1 cellular context compared by ENCODE assay signal in the genomic region with DNA sequence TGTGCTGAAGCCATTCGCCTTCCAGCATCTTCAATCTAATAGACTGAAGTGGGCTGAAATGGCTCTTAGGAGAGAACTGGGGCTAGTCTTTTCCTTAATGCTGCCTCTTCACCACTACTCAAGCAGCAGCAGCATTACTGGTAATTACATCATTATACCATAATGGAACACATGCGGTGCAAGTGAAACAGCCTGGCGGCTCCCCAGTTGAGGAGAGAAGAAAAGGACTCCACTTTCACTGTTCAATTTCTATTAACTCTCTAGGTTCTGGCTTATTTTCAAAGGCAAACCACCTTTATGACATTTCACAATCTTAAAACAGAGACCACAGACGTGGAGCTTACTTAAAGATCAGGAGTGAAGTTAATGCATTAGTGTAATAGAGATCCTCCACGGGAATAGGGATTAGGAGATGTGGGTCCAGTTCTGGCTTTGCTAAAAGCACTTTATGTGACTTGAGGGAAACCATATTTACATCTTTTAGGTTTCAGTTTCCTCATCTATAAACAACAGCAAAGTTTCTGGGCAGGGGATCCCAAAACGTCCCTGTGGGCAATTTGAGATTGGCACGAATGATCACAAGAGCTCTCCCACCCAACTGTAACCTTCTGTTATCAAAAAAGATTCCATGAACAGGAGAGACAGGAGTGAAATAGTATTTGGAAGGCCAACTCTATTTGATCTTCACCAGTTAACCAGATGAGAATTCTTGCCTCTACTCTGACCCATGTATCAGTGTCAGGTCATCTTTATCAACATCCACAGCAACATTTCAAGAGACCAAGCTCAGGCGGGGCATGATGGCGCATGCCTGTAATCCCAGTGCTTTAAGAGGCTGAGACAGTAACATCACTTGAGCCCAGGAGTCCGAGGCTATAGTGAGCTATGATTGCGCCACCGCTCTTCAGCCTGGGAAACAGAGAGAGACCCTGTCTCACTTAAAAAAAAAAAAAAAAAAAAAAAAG.
TF ChIP-seq lines count a peak whose summit lies in the region.

No MANE protein-coding gene starts in this region.

TF ChIP-seq in K562, 482 proteins besides CTCF, POLR2A, EP300 and RAD21 (continued from another document and continues in another):
- TF ChIP-seq, protein P1, sequence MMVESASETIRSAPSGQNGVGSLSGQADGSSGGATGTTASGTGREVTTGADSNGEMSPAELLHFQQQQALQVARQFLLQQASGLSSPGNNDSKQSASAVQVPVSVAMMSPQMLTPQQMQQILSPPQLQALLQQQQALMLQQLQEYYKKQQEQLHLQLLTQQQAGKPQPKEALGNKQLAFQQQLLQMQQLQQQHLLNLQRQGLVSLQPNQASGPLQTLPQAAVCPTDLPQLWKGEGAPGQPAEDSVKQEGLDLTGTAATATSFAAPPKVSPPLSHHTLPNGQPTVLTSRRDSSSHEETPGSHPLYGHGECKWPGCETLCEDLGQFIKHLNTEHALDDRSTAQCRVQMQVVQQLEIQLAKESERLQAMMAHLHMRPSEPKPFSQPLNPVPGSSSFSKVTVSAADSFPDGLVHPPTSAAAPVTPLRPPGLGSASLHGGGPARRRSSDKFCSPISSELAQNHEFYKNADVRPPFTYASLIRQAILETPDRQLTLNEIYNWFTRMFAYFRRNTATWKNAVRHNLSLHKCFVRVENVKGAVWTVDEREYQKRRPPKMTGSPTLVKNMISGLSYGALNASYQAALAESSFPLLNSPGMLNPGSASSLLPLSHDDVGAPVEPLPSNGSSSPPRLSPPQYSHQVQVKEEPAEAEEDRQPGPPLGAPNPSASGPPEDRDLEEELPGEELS (CRISPR knock-in tag; IDR thresholded peaks at IDR 0.05; ENCODE audit: borderline replicate concordance), result no peak
- no peak for TF ChIP-seq ZNF778 (CRISPR knock-in tag; IDR thresholded peaks at IDR 0.05)
- TF ChIP-seq, protein P2, sequence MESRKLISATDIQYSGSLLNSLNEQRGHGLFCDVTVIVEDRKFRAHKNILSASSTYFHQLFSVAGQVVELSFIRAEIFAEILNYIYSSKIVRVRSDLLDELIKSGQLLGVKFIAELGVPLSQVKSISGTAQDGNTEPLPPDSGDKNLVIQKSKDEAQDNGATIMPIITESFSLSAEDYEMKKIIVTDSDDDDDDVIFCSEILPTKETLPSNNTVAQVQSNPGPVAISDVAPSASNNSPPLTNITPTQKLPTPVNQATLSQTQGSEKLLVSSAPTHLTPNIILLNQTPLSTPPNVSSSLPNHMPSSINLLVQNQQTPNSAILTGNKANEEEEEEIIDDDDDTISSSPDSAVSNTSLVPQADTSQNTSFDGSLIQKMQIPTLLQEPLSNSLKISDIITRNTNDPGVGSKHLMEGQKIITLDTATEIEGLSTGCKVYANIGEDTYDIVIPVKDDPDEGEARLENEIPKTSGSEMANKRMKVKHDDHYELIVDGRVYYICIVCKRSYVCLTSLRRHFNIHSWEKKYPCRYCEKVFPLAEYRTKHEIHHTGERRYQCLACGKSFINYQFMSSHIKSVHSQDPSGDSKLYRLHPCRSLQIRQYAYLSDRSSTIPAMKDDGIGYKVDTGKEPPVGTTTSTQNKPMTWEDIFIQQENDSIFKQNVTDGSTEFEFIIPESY (CRISPR knock-in tag; IDR thresholded peaks at IDR 0.05), result peak; percentile 90
- TF ChIP-seq CBX1 (IDR thresholded peaks at IDR 0.05; ENCODE audit: low read depth), result no peak
- TF ChIP-seq, protein P3, sequence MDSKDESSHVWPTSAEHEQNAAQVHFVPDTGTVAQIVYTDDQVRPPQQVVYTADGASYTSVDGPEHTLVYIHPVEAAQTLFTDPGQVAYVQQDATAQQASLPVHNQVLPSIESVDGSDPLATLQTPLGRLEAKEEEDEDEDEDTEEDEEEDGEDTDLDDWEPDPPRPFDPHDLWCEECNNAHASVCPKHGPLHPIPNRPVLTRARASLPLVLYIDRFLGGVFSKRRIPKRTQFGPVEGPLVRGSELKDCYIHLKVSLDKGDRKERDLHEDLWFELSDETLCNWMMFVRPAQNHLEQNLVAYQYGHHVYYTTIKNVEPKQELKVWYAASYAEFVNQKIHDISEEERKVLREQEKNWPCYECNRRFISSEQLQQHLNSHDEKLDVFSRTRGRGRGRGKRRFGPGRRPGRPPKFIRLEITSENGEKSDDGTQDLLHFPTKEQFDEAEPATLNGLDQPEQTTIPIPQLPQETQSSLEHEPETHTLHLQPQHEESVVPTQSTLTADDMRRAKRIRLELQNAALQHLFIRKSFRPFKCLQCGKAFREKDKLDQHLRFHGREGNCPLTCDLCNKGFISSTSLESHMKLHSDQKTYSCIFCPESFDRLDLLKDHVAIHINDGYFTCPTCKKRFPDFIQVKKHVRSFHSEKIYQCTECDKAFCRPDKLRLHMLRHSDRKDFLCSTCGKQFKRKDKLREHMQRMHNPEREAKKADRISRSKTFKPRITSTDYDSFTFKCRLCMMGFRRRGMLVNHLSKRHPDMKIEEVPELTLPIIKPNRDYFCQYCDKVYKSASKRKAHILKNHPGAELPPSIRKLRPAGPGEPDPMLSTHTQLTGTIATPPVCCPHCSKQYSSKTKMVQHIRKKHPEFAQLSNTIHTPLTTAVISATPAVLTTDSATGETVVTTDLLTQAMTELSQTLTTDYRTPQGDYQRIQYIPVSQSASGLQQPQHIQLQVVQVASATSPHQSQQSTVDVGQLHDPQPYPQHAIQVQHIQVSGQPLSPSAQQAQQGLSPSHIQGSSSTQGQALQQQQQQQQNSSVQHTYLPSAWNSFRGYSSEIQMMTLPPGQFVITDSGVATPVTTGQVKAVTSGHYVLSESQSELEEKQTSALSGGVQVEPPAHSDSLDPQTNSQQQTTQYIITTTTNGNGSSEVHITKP (IDR thresholded peaks at IDR 0.05; ENCODE audit: partially characterized antibody), result no peak
- TF ChIP-seq, protein P4, sequence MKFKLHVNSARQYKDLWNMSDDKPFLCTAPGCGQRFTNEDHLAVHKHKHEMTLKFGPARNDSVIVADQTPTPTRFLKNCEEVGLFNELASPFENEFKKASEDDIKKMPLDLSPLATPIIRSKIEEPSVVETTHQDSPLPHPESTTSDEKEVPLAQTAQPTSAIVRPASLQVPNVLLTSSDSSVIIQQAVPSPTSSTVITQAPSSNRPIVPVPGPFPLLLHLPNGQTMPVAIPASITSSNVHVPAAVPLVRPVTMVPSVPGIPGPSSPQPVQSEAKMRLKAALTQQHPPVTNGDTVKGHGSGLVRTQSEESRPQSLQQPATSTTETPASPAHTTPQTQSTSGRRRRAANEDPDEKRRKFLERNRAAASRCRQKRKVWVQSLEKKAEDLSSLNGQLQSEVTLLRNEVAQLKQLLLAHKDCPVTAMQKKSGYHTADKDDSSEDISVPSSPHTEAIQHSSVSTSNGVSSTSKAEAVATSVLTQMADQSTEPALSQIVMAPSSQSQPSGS (CRISPR knock-in tag; IDR thresholded peaks at IDR 0.05), result no peak
- peak; percentile 69 for TF ChIP-seq BACH1 (tag; IDR thresholded peaks at IDR 0.05)
- no peak for TF ChIP-seq U2AF1 (optimal IDR thresholded peaks at IDR 0.05; ENCODE audit: low read depth, low read length)
- TF ChIP-seq, protein P5, sequence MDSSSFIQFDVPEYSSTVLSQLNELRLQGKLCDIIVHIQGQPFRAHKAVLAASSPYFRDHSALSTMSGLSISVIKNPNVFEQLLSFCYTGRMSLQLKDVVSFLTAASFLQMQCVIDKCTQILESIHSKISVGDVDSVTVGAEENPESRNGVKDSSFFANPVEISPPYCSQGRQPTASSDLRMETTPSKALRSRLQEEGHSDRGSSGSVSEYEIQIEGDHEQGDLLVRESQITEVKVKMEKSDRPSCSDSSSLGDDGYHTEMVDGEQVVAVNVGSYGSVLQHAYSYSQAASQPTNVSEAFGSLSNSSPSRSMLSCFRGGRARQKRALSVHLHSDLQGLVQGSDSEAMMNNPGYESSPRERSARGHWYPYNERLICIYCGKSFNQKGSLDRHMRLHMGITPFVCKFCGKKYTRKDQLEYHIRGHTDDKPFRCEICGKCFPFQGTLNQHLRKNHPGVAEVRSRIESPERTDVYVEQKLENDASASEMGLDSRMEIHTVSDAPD (CRISPR knock-in tag; IDR thresholded peaks at IDR 0.05), result no peak
- TF ChIP-seq DDX20 (tag; IDR thresholded peaks at IDR 0.05; ENCODE audit: low read depth), result no peak
- peak; percentile 80 for TF ChIP-seq CEBPB (tag; IDR thresholded peaks at IDR 0.05)
- TF ChIP-seq ILF3 (IDR thresholded peaks at IDR 0.05; ENCODE audit: borderline replicate concordance), result no peak
- peak; percentile 21; the same call in 1 of the 2 replicates for TF ChIP-seq DPF2 (IDR thresholded peaks at IDR 0.05)
- no peak for TF ChIP-seq NCOA2 (IDR thresholded peaks at IDR 0.05; ENCODE audit: partially characterized antibody in 2 of 2)
- TF ChIP-seq ZNF239 (CRISPR knock-in tag; IDR thresholded peaks at IDR 0.05), result no peak
- TF ChIP-seq, protein P6, sequence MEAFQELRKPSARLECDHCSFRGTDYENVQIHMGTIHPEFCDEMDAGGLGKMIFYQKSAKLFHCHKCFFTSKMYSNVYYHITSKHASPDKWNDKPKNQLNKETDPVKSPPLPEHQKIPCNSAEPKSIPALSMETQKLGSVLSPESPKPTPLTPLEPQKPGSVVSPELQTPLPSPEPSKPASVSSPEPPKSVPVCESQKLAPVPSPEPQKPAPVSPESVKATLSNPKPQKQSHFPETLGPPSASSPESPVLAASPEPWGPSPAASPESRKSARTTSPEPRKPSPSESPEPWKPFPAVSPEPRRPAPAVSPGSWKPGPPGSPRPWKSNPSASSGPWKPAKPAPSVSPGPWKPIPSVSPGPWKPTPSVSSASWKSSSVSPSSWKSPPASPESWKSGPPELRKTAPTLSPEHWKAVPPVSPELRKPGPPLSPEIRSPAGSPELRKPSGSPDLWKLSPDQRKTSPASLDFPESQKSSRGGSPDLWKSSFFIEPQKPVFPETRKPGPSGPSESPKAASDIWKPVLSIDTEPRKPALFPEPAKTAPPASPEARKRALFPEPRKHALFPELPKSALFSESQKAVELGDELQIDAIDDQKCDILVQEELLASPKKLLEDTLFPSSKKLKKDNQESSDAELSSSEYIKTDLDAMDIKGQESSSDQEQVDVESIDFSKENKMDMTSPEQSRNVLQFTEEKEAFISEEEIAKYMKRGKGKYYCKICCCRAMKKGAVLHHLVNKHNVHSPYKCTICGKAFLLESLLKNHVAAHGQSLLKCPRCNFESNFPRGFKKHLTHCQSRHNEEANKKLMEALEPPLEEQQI (IDR thresholded peaks at IDR 0.05), result no peak
- TF ChIP-seq NELFE (IDR thresholded peaks at IDR 0.05; ENCODE audit: insufficient read depth, insufficient read length), result no peak
- peak; percentile 55; the same call in 1 of the 2 replicates for TF ChIP-seq SOX6 (IDR thresholded peaks at IDR 0.05)
- TF ChIP-seq ASH1L (IDR thresholded peaks at IDR 0.05; ENCODE audit: borderline replicate concordance, low read depth, partially characterized antibody), result no peak
- TF ChIP-seq ZNF134 (CRISPR knock-in tag; conservative IDR thresholded peaks at IDR 0.05), result no peak
- no peak for TF ChIP-seq FOXA1 (IDR thresholded peaks at IDR 0.05; ENCODE audit: borderline replicate concordance)
- TF ChIP-seq ZKSCAN3 (CRISPR knock-in tag; IDR thresholded peaks at IDR 0.05), result no peak
- TF ChIP-seq BMI1 (IDR thresholded peaks at IDR 0.05; ENCODE audit: low read length), result no peak
- TF ChIP-seq DNMT1 (IDR thresholded peaks at IDR 0.05), result no peak
- TF ChIP-seq DIDO1 (tag; IDR thresholded peaks at IDR 0.05; ENCODE audit: low read depth), result no peak
- 0 out of 2 replicates have a peak, but pooled peaks have one; percentile 28 for TF ChIP-seq CXXC5 (CRISPR knock-in tag; IDR thresholded peaks at IDR 0.05)
- no peak for TF ChIP-seq CBX3 (IDR thresholded peaks at IDR 0.05; ENCODE audit: borderline replicate concordance in 1 of 2, low read length in 2 of 2)
- no peak for TF ChIP-seq BRF1 (IDR thresholded peaks at IDR 0.05; ENCODE audit: borderline replicate concordance, extremely low read depth, insufficient read length)
- TF ChIP-seq MCM2 (IDR thresholded peaks at IDR 0.05; ENCODE audit: low read depth), result no peak
- no peak for TF ChIP-seq ELF1 (tag; IDR thresholded peaks at IDR 0.05)
- TF ChIP-seq, protein P7, sequence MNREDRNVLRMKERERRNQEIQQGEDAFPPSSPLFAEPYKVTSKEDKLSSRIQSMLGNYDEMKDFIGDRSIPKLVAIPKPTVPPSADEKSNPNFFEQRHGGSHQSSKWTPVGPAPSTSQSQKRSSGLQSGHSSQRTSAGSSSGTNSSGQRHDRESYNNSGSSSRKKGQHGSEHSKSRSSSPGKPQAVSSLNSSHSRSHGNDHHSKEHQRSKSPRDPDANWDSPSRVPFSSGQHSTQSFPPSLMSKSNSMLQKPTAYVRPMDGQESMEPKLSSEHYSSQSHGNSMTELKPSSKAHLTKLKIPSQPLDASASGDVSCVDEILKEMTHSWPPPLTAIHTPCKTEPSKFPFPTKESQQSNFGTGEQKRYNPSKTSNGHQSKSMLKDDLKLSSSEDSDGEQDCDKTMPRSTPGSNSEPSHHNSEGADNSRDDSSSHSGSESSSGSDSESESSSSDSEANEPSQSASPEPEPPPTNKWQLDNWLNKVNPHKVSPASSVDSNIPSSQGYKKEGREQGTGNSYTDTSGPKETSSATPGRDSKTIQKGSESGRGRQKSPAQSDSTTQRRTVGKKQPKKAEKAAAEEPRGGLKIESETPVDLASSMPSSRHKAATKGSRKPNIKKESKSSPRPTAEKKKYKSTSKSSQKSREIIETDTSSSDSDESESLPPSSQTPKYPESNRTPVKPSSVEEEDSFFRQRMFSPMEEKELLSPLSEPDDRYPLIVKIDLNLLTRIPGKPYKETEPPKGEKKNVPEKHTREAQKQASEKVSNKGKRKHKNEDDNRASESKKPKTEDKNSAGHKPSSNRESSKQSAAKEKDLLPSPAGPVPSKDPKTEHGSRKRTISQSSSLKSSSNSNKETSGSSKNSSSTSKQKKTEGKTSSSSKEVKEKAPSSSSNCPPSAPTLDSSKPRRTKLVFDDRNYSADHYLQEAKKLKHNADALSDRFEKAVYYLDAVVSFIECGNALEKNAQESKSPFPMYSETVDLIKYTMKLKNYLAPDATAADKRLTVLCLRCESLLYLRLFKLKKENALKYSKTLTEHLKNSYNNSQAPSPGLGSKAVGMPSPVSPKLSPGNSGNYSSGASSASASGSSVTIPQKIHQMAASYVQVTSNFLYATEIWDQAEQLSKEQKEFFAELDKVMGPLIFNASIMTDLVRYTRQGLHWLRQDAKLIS (CRISPR knock-in tag; IDR thresholded peaks at IDR 0.05), result no peak
- no peak for TF ChIP-seq NR1H2 (CRISPR knock-in tag; IDR thresholded peaks at IDR 0.05)
- TF ChIP-seq SRSF3 (IDR thresholded peaks at IDR 0.05; ENCODE audit: insufficient read depth, low read length), result no peak
- peak in 1 of 2 experiments; percentile 69; a peak in 2 of 4 replicates for TF ChIP-seq RCOR1 (IDR thresholded peaks at IDR 0.05; ENCODE audit: borderline replicate concordance in 1 of 2, low read depth in 2 of 2, low read length in 2 of 2)
- no peak for TF ChIP-seq GATAD2B (IDR thresholded peaks at IDR 0.05; ENCODE audit: borderline replicate concordance)
- TF ChIP-seq ZBTB1 (CRISPR knock-in tag; IDR thresholded peaks at IDR 0.05; ENCODE audit: borderline replicate concordance, low read depth), result no peak
- no peak for TF ChIP-seq FOS (IDR thresholded peaks at IDR 0.05; ENCODE audit: extremely low read depth, insufficient read length)
- TF ChIP-seq, protein P8, sequence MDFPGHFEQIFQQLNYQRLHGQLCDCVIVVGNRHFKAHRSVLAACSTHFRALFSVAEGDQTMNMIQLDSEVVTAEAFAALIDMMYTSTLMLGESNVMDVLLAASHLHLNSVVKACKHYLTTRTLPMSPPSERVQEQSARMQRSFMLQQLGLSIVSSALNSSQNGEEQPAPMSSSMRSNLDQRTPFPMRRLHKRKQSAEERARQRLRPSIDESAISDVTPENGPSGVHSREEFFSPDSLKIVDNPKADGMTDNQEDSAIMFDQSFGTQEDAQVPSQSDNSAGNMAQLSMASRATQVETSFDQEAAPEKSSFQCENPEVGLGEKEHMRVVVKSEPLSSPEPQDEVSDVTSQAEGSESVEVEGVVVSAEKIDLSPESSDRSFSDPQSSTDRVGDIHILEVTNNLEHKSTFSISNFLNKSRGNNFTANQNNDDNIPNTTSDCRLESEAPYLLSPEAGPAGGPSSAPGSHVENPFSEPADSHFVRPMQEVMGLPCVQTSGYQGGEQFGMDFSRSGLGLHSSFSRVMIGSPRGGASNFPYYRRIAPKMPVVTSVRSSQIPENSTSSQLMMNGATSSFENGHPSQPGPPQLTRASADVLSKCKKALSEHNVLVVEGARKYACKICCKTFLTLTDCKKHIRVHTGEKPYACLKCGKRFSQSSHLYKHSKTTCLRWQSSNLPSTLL (IDR thresholded peaks at IDR 0.05), result no peak
- TF ChIP-seq FOXA3 (CRISPR knock-in tag; conservative IDR thresholded peaks at IDR 0.05 in 1 of 2, IDR thresholded peaks at IDR 0.05 in 1 of 2), result no peak
